ENCODE assay signal across 8 cellular contexts in the genomic region with DNA sequence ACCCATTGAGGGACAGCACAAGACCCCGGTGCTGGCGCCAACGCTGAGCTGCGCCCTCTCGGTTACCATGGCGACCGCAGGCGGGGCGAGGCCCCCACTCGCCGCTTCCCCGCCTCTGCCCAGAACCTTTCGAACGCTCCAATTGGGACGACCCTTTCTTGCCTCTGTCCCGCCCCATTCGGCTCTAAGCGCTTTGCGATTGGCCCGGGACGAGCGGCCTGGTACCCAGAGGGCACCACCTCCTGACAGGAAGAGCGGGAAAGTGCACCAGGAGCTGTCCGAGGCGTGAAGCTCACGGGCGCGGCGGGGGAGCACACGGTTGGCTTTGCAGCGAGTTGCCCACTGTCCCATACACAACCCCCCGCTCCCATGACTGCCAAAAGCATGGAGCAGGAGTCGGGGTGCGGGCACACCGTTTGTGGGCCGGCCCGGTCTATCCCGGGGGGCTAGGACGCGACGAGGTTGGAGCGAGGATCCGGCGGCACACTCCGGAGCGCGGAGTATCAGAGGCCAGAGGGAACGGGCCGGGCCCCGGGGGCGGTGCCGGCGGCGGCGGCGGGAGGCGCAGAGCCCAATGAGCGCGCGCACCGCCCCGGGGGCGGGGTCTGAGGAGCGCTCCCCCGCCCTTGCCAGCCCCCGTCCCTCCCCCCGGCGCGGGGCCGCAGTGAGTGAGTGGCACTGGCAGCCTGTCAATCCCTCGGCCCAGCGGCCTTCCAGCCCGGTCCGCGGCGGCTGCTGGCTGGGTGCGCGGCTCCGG. TPM values are rescaled to one million over a fixed set of nuclear protein-coding genes. Genes with fewer than 3 reads are reported as not detected.
A peak's percentile ranks its signal among the peaks of the same experiment; 100 is the strongest.
DNase-seq lines count a peak whose midpoint lies in the region; ATAC-seq and TF ChIP-seq lines count a peak whose summit lies in the region.

No MANE protein-coding gene starts in this region.

- TF ChIP-seq POLR2A in uterus (IDR thresholded peaks at IDR 0.05), result peak in 1 of 2 donors; percentile 66

- intact Hi-C loops in right cardiac atrium (cut with DNase I), result loop anchor here in 2 of 4 donors (5.0 kb wide), 2 partner anchors 76 to 141 kb away; no protein-coding TSS in a partner anchor
- intact Hi-C loops in uterus (cut with DNase I; ENCODE audit: low total_unique reads), result no loop called here

- peaks cover 20% of the 10 kb centered on the region for H3K4me1 Mint-ChIP-seq in T-helper 17 cell

- no peaks in the 10 kb centered on the region for H3K36me3 Mint-ChIP-seq in T-helper 17 cell (ENCODE audit: low read depth)

- ATAC-seq in GM18498 (IDR thresholded peaks at IDR 0.05; ENCODE audit: unreplicated experiment) (peak; percentile 64), HG02885 (IDR thresholded peaks at IDR 0.05; ENCODE audit: poor library complexity, unreplicated experiment) (peak; percentile 72), T-helper 17 cell (peak; percentile 87), right cardiac atrium (peak; percentile 97)

- under 1% methylated on average over 79 of the region's 79 CpGs for WGBS in right cardiac atrium

- peak overlapping the region; percentile 96 for H3K4me3 Mint-ChIP-seq in T-helper 17 cell

- no peaks in the 10 kb centered on the region for H3K4me1 ChIP-seq in right cardiac atrium (ENCODE audit: control insufficient read depth, insufficient read depth, low read length)
- H3K4me1 ChIP-seq in uterus, result no peaks in the 10 kb centered on the region

- DNase-seq in NCI-H1694 treated with DMSO at 0.1 percent for 48 hours (lab: John Stamatoyannopoulos, UW) (peak; percentile 85), T-helper 17 cell (peak; percentile 88 to 93 (median 89)), anterior cingulate cortex (lab: John Stamatoyannopoulos, UW) (peak in 57 of 58 donors; percentile 24 to 96 (median 86)), right cardiac atrium (peak; percentile 96 to 98 (median 98)), pulmonary artery endothelial cell (ENCODE audit: low read depth, low spot score) (peak; percentile 81), uterus (peak; percentile 90 to 91)

- H3K9me3 ChIP-seq in T-helper 17 cell (ENCODE audit: control insufficient read depth, low read length, poor library complexity, severe bottlenecking) (no peaks in the 10 kb centered on the region), right cardiac atrium (ENCODE audit: control insufficient read depth, low read length) (no peaks in the 10 kb centered on the region), uterus (no peaks in the 10 kb centered on the region)

- peak overlapping the region; percentile 82 for H3K4me3 ChIP-seq in right cardiac atrium (ENCODE audit: low read length)
- peak overlapping the region; percentile 37 to 74 for H3K4me3 ChIP-seq in uterus

- H3K27ac Mint-ChIP-seq in T-helper 17 cell, result peak overlapping the region; percentile 93

- H3K27me3 ChIP-seq in right cardiac atrium (ENCODE audit: control insufficient read depth, insufficient read depth), result no peaks in the 10 kb centered on the region
- H3K27me3 ChIP-seq in uterus, result no peaks in the 10 kb centered on the region

- no peak for TF ChIP-seq CTCF in uterus (IDR thresholded peaks at IDR 0.05)

- no peaks in the 10 kb centered on the region for H3K36me3 ChIP-seq in uterus

- H3K27me3 Mint-ChIP-seq in T-helper 17 cell, result peaks cover 6% of the 10 kb centered on the region

- peak overlapping the region; percentile 88 for H3K27ac ChIP-seq in right cardiac atrium (ENCODE audit: low read length)
- H3K27ac ChIP-seq in uterus, result peak overlapping the region; percentile 88 to 92

RNA-seq across cellular contexts. Expression of gene PBX3, which starts 1.0 kb away (rescaled TPM):
- 10 to 100 TPM; 15.5 to 18.6 TPM for total RNA-seq in T-helper 17 cell
- 100 to 1,000 TPM in 1 of 4 donors, 10 to 100 TPM in 3; 73.1 to 107 (median 92.9) TPM for total RNA-seq in right cardiac atrium
- 47.6 TPM for polyA plus RNA-seq in right cardiac atrium
- 9.2 and 19.3 TPM in 2 replicates for total RNA-seq in pulmonary artery endothelial cell
- total RNA-seq in uterus, result 100 to 1,000 TPM in 1 of 4 donors, 10 to 100 TPM in 2, 1 to 10 TPM in 1; 5.1 to 360 (median 44.1) TPM

RNA-seq across cellular contexts. Expression of gene MAPKAP1, which starts 39.2 kb away (rescaled TPM):
- total RNA-seq in T-helper 17 cell (10 to 100 TPM; 46.6 to 52.9 TPM), right cardiac atrium (100 to 1,000 TPM in 3 of 4 donors, 10 to 100 TPM in 1; 97.1 to 116 (median 106) TPM), pulmonary artery endothelial cell (81.3 and 90.1 TPM in 2 replicates), uterus (100 to 1,000 TPM in 1 of 4 donors, 10 to 100 TPM in 3; 54.1 to 195 (median 61.9) TPM)
- polyA plus RNA-seq in right cardiac atrium, result 115 TPM

Comparison
In these comparisons a context has a peak if more than half of its experiments do, and no peak if none do; other contexts are left out.
1. Peak in every context shown above with its lines: DNase-seq, ATAC-seq, H3K4me3 ChIP-seq and H3K27ac ChIP-seq.